In genomic region chr13:107968470-107968869, GRCh38 we compare ENCODE assay signal across 26 cellular contexts.
"Had no signal": no experiment of that assay in that cellular context is flagged by ENCODE, and none has a peak within 500 bp of the region (broad histone marks: within the 10 kb centered on the region; RNA-seq: fewer than 3 reads in every experiment).

No MANE protein-coding gene starts in this region.

- DNase-seq: activated CD4-positive, alpha-beta T cell treated with anti-CD3 and anti-CD28 coated beads for 4 hours; activated CD4-positive, alpha-beta T cell treated with anti-CD3 and anti-CD28 coated beads, Interleukin-2, amount 50 U/mL, for 4 hours; activated effector memory CD4-positive, alpha-beta T cell treated with Interleukin-2 at 50 U/mL for 16 hours; activated naive CD4-positive, alpha-beta T cell treated with anti-CD3 and anti-CD28 coated beads for 36 hours; activated naive CD8-positive, alpha-beta T cell treated with anti-CD3 and anti-CD28 coated beads for 36 hours; adrenal gland; aorta; body of pancreas; cortex of kidney; effector memory CD8-positive, alpha-beta T cell; foreskin fibroblast; heart left ventricle; hypothalamus; immature natural killer cell; midbrain; naive thymus-derived CD4-positive, alpha-beta T cell; ovary; right lobe of liver; stimulated activated CD4-positive, alpha-beta T cell treated with anti-CD3 and anti-CD28 coated beads, Interleukin-12 subunit alpha, Interleukin-12 subunit beta, amount 100 ng/mL, for 4 hours; stimulated activated CD4-positive, alpha-beta T cell treated with anti-CD3 and anti-CD28 coated beads, Interleukin-4, amount 100 ng/mL, for 24 hours; T-helper 9 cell; trophoblast cell had no signal

- H3K4me1 ChIP-seq: adrenal gland, body of pancreas, heart left ventricle, right lobe of liver had no signal

- H3K36me3 ChIP-seq: adrenal gland, heart left ventricle, ovary, right lobe of liver, thoracic aorta had no signal

- H3K4me3 ChIP-seq: adrenal gland, body of pancreas, heart left ventricle, ovary, right lobe of liver, thoracic aorta had no signal

- H3K9me3 ChIP-seq: adrenal gland, body of pancreas, ovary, right lobe of liver, thoracic aorta had no signal

- FAIRE-seq: TTC549, urothelium cell line had no signal

- H3K27me3 ChIP-seq: adrenal gland, body of pancreas, heart left ventricle, right lobe of liver had no signal

- H3K27ac ChIP-seq: adrenal gland, body of pancreas, heart left ventricle, ovary, right lobe of liver, thoracic aorta, VCaP had no signal
